1 cellular context compared by ENCODE assay signal in genomic region chr5:134069553-134069952, GRCh38.
TF ChIP-seq lines count a peak whose summit lies in the region.

No MANE protein-coding gene starts in this region.

TF ChIP-seq in H1, 55 proteins besides CTCF, POLR2A, EP300 and RAD21:
- TF ChIP-seq RBBP5 (IDR thresholded peaks at IDR 0.05; ENCODE audit: borderline replicate concordance, low read depth, low read length) (no peak), TBP (IDR thresholded peaks at IDR 0.05; ENCODE audit: low read depth, low read length) (no peak), CTBP2 (IDR thresholded peaks at IDR 0.05; ENCODE audit: borderline replicate concordance, insufficient read depth, insufficient read length, low read length) (no peak), RFX5 (IDR thresholded peaks at IDR 0.05; ENCODE audit: borderline replicate concordance, low read depth, low read length) (no peak), KDM5A (IDR thresholded peaks at IDR 0.05; ENCODE audit: low read length) (no peak), TCF12 (IDR thresholded peaks at IDR 0.05; ENCODE audit: low read depth, low read length) (no peak), POLR2AphosphoS5 (IDR thresholded peaks at IDR 0.05; ENCODE audit: low read depth, low read length) (no peak), SIN3A (conservative IDR thresholded peaks at IDR 0.05 in 1 of 2, IDR thresholded peaks at IDR 0.05 in 1 of 2; ENCODE audit: low read depth in 1 of 2, low read length in 2 of 2) (no peak), SP2 (IDR thresholded peaks at IDR 0.05; ENCODE audit: low read length) (no peak), MAFK (IDR thresholded peaks at IDR 0.05; ENCODE audit: low read depth, low read length) (no peak), FOSL1 (IDR thresholded peaks at IDR 0.05; ENCODE audit: insufficient read depth, low read depth, low read length) (no peak), SIRT6 (IDR thresholded peaks at IDR 0.05; ENCODE audit: low read length) (no peak), CHD1 (IDR thresholded peaks at IDR 0.05; ENCODE audit: low read depth, low read length) (no peak), BACH1 (IDR thresholded peaks at IDR 0.05; ENCODE audit: low read length) (no peak), GTF2F1 (IDR thresholded peaks at IDR 0.05; ENCODE audit: borderline replicate concordance, low read depth, low read length) (no peak), TAF7 (optimal IDR thresholded peaks at IDR 0.05; ENCODE audit: borderline replicate concordance, low read depth, low read length) (no peak)
TF ChIP-seq in H1: peak in this region for 0.
